ENCODE assay signal across 8 cellular contexts in genomic region chr3:196207159-196207832, GRCh38. TPM values are rescaled to one million over a fixed set of nuclear protein-coding genes. Genes with fewer than 3 reads are reported as not detected.
A peak's percentile ranks its signal among the peaks of the same experiment; 100 is the strongest.
DNase-seq lines count a peak whose midpoint lies in the region; ATAC-seq and TF ChIP-seq lines count a peak whose summit lies in the region.

No MANE protein-coding gene starts in this region.

- no peaks in the 10 kb centered on the region for H3K4me1 ChIP-seq in iPS-15b (ENCODE audit: control insufficient read depth, insufficient read depth, low read length)

- peaks cover 15% of the 10 kb centered on the region for H3K27me3 ChIP-seq in iPS-15b (ENCODE audit: control insufficient read depth, insufficient read depth, low read length)

- peak overlapping the region; percentile 64 to 80 for H3K4me3 Mint-ChIP-seq in stimulated activated naive CD8-positive, alpha-beta T cell treated with anti-CD3 and anti-CD28 coated beads, Interleukin-15, amount 100 ng/mL, for 72 hours

- H3K27me3 Mint-ChIP-seq in stimulated activated naive CD8-positive, alpha-beta T cell treated with anti-CD3 and anti-CD28 coated beads, Interleukin-15, amount 100 ng/mL, for 72 hours: peaks cover 18% of the 10 kb centered on the region

- H3K9ac ChIP-seq in iPS-15b (ENCODE audit: low read depth, low read length): no peak overlapping the region

- POLR2A ChIA-PET in HEK293T (lab: Yijun Ruan, JAX): no interaction called here

- CTCF ChIA-PET in HEK293T (lab: Yijun Ruan, JAX): interaction anchor here (0.8 kb wide), 1 partner anchor 10 kb away, joined by 5 read pairs; no protein-coding TSS in a partner anchor

- H3K4me1 Mint-ChIP-seq in stimulated activated naive CD8-positive, alpha-beta T cell treated with anti-CD3 and anti-CD28 coated beads, Interleukin-15, amount 100 ng/mL, for 72 hours: peaks cover 40% of the 10 kb centered on the region

- no peaks in the 10 kb centered on the region for H3K36me3 Mint-ChIP-seq in activated naive CD4-positive, alpha-beta T cell treated with anti-CD3 and anti-CD28 coated beads, Interleukin-2, amount 50 U/mL, for 72 hours

- DNase-seq in activated CD4-positive, alpha-beta T cell treated with anti-CD3 and anti-CD28 coated beads for 48 hours: peak; percentile 27
- DNase-seq in activated CD4-positive, alpha-beta T cell treated with anti-CD3 and anti-CD28 coated beads for 1 hour: no peak
- DNase-seq in activated naive CD4-positive, alpha-beta T cell treated with anti-CD3 and anti-CD28 coated beads, Interleukin-2, amount 50 U/mL, for 72 hours (ENCODE audit: low spot score in 2 of 2): no peak
- DNase-seq in stimulated activated naive CD8-positive, alpha-beta T cell treated with anti-CD3 and anti-CD28 coated beads, Interleukin-15, amount 100 ng/mL, for 72 hours: no peak
- DNase-seq in HEK293T (ENCODE audit: extremely low spot score): no peak

- no peak overlapping the region for H3K27ac Mint-ChIP-seq in activated naive CD4-positive, alpha-beta T cell treated with anti-CD3 and anti-CD28 coated beads, Interleukin-2, amount 50 U/mL, for 72 hours
- H3K27ac Mint-ChIP-seq in stimulated activated naive CD8-positive, alpha-beta T cell treated with anti-CD3 and anti-CD28 coated beads, Interleukin-15, amount 100 ng/mL, for 72 hours: peak overlapping the region in 1 of 2 donors; percentile 80

- no peaks in the 10 kb centered on the region for H3K9me3 ChIP-seq in iPS-15b (ENCODE audit: control insufficient read depth, insufficient read depth, low read length)

- ATAC-seq in activated naive CD4-positive, alpha-beta T cell treated with anti-CD3 and anti-CD28 coated beads, Interleukin-2, amount 50 U/mL, for 72 hours: peak; percentile 46 to 60
- ATAC-seq in stimulated activated naive CD8-positive, alpha-beta T cell treated with anti-CD3 and anti-CD28 coated beads, Interleukin-15, amount 100 ng/mL, for 72 hours: peak; percentile 32
- ATAC-seq in HG03039 (IDR thresholded peaks at IDR 0.05; ENCODE audit: unreplicated experiment) (no peak), HG02759 (IDR thresholded peaks at IDR 0.05; ENCODE audit: unreplicated experiment) (no peak)

- H3K9me3 Mint-ChIP-seq in activated naive CD4-positive, alpha-beta T cell treated with anti-CD3 and anti-CD28 coated beads, Interleukin-2, amount 50 U/mL, for 72 hours: peaks cover 0 to 4% of the 10 kb centered on the region in 2 donors
- H3K9me3 Mint-ChIP-seq in stimulated activated naive CD8-positive, alpha-beta T cell treated with anti-CD3 and anti-CD28 coated beads, Interleukin-15, amount 100 ng/mL, for 72 hours: no peaks in the 10 kb centered on the region

- H3K36me3 ChIP-seq in iPS-15b (ENCODE audit: control insufficient read depth, insufficient read depth, low read length): no peaks in the 10 kb centered on the region

- H3K4me3 ChIP-seq in iPS-15b (ENCODE audit: low read depth, low read length): peak overlapping the region; percentile 74

TF ChIP-seq in HEK293T, 16 proteins besides CTCF, POLR2A, EP300 and RAD21:
- TF ChIP-seq LEF1 (IDR thresholded peaks at IDR 0.05; ENCODE audit: borderline replicate concordance): no peak
- TF ChIP-seq SP1 (IDR thresholded peaks at IDR 0.05): no peak
- no peak for TF ChIP-seq FOXA1 (IDR thresholded peaks at IDR 0.05)
- no peak for TF ChIP-seq L3MBTL2 (conservative IDR thresholded peaks at IDR 0.05)
- TF ChIP-seq CTBP1 (IDR thresholded peaks at IDR 0.05; ENCODE audit: borderline replicate concordance): no peak
- TF ChIP-seq TARDBP (IDR thresholded peaks at IDR 0.05): no peak
- TF ChIP-seq ZNF384 (IDR thresholded peaks at IDR 0.05): no peak

RNA-seq across cellular contexts. Expression of gene ZDHHC19, which starts 3.9 kb away (rescaled TPM):
- not detected for total RNA-seq in activated naive CD4-positive, alpha-beta T cell treated with anti-CD3 and anti-CD28 coated beads, Interleukin-2, amount 50 U/mL, for 72 hours

RNA-seq across cellular contexts. Expression of gene SLC51A, which starts 9.0 kb away (rescaled TPM):
- total RNA-seq in activated naive CD4-positive, alpha-beta T cell treated with anti-CD3 and anti-CD28 coated beads, Interleukin-2, amount 50 U/mL, for 72 hours: not detected

Comparison
In these comparisons a context has a peak if more than half of its experiments do, and no peak if none do; other contexts are left out.
1. ATAC-seq: peak in activated naive CD4-positive, alpha-beta T cell treated with anti-CD3 and anti-CD28 coated beads, Interleukin-2, amount 50 U/mL, for 72 hours (2 of 2) and stimulated activated naive CD8-positive, alpha-beta T cell treated with anti-CD3 and anti-CD28 coated beads, Interleukin-15, amount 100 ng/mL, for 72 hours (single experiment); none in HG03039 (single experiment) and HG02759 (single experiment).